ENCODE assay signal across 8 cellular contexts in the genomic region with DNA sequence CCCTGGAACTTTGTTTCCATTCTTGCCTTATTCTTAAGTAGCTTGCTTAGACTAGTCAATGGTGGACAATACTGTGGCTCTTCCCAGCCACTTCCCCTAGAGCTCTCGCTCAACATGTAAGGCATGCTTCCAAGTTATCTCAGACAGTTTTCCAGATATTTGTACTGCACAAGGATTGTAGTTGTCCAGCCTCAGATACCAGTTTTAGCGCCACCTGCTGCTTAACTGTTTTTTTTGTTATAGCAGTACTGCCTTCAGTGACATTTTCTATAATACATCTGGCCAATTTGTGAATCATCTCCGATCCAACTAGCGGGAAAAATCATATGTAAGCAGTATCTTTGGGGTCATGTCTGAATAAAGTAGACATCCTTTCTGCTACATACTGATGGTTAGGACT.
A peak's percentile ranks its signal among the peaks of the same experiment; 100 is the strongest.
DNase-seq lines count a peak whose midpoint lies in the region; ATAC-seq, FAIRE-seq and TF ChIP-seq lines count a peak whose summit lies in the region.

No MANE protein-coding gene starts in this region.

- no peak for TF ChIP-seq POLR2A in GM12891 (IDR thresholded peaks at IDR 0.05; ENCODE audit: low read depth, low read length)

- no peak overlapping the region for H3K4me3 ChIP-seq in choroid plexus epithelial cell (ENCODE audit: low read depth, low read length)

- no peaks in the 10 kb centered on the region for H3K36me3 Mint-ChIP-seq in nephron progenitor cell (ENCODE audit: low read depth)

- TF ChIP-seq CTCF in choroid plexus epithelial cell (conservative IDR thresholded peaks at IDR 0.05; ENCODE audit: low read depth, low read length): peak; percentile 73
- peak; percentile 40 for TF ChIP-seq CTCF in nephron progenitor cell (IDR thresholded peaks at IDR 0.05)

- DNase-seq in AG08395 (ENCODE audit: low spot score) (peak; percentile 39), GM12891 (ENCODE audit: insufficient read length, low spot score) (no peak), M059J (ENCODE audit: low read depth) (peak; percentile 69), choroid plexus epithelial cell (ENCODE audit: low read depth) (peak; percentile 81), nephron progenitor cell (peak; percentile 15), GM19240 (ENCODE audit: insufficient read length, low spot score) (no peak)

- H3K4me1 Mint-ChIP-seq in nephron progenitor cell: no peaks in the 10 kb centered on the region

- H3K27ac Mint-ChIP-seq in nephron progenitor cell: no peak overlapping the region

- peak; percentile 45 for FAIRE-seq in GM12891 (lab: Jason Lieb, UNC)

- H3K27me3 Mint-ChIP-seq in nephron progenitor cell (ENCODE audit: low read depth, poor library complexity): peaks cover 5% of the 10 kb centered on the region

- no peaks in the 10 kb centered on the region for H3K9me3 Mint-ChIP-seq in nephron progenitor cell

- no peak for ATAC-seq in GM19328 (IDR thresholded peaks at IDR 0.05; ENCODE audit: unreplicated experiment)
- ATAC-seq in GM19467 (IDR thresholded peaks at IDR 0.05; ENCODE audit: unreplicated experiment): no peak

- no peak overlapping the region for H3K4me3 Mint-ChIP-seq in nephron progenitor cell

TF ChIP-seq in GM12891, 5 proteins besides CTCF, POLR2A, EP300 and RAD21:
- TF ChIP-seq TAF1 (IDR thresholded peaks at IDR 0.05; ENCODE audit: low read depth, low read length) (no peak), POU2F2 (IDR thresholded peaks at IDR 0.05; ENCODE audit: low read depth, low read length) (no peak), PAX5 (IDR thresholded peaks at IDR 0.05; ENCODE audit: insufficient read depth, low read length, severe bottlenecking) (no peak), POLR2AphosphoS5 (IDR thresholded peaks at IDR 0.05; ENCODE audit: low read depth, low read length) (no peak)

Comparison
In these comparisons a context has a peak if more than half of its experiments do, and no peak if none do; other contexts are left out.
1. DNase-seq: peak in AG08395 (single experiment), M059J (single experiment), choroid plexus epithelial cell (single experiment) and nephron progenitor cell (single experiment); none in GM12891 (single experiment) and GM19240 (single experiment).